1 cellular context compared by ENCODE assay signal in the genomic region with DNA sequence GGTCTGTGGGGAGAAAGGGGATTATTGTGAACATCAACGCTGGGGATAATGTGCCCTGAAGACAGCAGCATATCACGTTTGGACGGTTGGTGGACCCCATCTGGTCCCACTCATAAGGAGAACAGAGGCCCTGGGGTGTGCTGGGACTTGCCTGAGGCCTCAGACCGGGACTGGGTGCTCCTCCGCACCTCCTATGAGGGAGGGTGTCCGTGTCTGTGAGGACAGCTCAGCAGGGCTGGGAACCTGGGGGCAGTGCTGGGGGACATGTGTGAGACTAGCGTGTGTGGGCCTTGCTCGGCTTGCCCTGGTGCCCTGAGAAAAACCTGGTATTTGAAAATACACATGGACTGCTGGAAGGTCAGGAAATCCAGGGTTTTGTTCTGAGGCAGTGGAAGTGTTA.
TF ChIP-seq lines count a peak whose summit lies in the region.

No MANE protein-coding gene starts in this region.

TF ChIP-seq in HCT116, 20 proteins besides CTCF, POLR2A, EP300 and RAD21 (continued from another document):
- TF ChIP-seq, protein P1, sequence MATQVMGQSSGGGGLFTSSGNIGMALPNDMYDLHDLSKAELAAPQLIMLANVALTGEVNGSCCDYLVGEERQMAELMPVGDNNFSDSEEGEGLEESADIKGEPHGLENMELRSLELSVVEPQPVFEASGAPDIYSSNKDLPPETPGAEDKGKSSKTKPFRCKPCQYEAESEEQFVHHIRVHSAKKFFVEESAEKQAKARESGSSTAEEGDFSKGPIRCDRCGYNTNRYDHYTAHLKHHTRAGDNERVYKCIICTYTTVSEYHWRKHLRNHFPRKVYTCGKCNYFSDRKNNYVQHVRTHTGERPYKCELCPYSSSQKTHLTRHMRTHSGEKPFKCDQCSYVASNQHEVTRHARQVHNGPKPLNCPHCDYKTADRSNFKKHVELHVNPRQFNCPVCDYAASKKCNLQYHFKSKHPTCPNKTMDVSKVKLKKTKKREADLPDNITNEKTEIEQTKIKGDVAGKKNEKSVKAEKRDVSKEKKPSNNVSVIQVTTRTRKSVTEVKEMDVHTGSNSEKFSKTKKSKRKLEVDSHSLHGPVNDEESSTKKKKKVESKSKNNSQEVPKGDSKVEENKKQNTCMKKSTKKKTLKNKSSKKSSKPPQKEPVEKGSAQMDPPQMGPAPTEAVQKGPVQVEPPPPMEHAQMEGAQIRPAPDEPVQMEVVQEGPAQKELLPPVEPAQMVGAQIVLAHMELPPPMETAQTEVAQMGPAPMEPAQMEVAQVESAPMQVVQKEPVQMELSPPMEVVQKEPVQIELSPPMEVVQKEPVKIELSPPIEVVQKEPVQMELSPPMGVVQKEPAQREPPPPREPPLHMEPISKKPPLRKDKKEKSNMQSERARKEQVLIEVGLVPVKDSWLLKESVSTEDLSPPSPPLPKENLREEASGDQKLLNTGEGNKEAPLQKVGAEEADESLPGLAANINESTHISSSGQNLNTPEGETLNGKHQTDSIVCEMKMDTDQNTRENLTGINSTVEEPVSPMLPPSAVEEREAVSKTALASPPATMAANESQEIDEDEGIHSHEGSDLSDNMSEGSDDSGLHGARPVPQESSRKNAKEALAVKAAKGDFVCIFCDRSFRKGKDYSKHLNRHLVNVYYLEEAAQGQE (IDR thresholded peaks at IDR 0.05; ENCODE audit: low read depth) = no peak
- TF ChIP-seq JUND (IDR thresholded peaks at IDR 0.05) (no peak), EZH2phosphoT487 (IDR thresholded peaks at IDR 0.05; ENCODE audit: borderline replicate concordance) (no peak), YY1 (IDR thresholded peaks at IDR 0.05; ENCODE audit: extremely low read depth, insufficient replicate concordance, low read depth, low read length) (no peak), SRF (IDR thresholded peaks at IDR 0.05; ENCODE audit: low read depth) (no peak), ELF1 (IDR thresholded peaks at IDR 0.05; ENCODE audit: borderline replicate concordance, low read depth) (no peak), EGR1 (IDR thresholded peaks at IDR 0.05; ENCODE audit: low read depth) (no peak), EZH2 (IDR thresholded peaks at IDR 0.05) (no peak)
- TF ChIP-seq, protein P2, sequence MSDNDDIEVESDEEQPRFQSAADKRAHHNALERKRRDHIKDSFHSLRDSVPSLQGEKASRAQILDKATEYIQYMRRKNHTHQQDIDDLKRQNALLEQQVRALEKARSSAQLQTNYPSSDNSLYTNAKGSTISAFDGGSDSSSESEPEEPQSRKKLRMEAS (IDR thresholded peaks at IDR 0.05) = no peak
